ENCODE assay signal across 15 cellular contexts in the genomic region with DNA sequence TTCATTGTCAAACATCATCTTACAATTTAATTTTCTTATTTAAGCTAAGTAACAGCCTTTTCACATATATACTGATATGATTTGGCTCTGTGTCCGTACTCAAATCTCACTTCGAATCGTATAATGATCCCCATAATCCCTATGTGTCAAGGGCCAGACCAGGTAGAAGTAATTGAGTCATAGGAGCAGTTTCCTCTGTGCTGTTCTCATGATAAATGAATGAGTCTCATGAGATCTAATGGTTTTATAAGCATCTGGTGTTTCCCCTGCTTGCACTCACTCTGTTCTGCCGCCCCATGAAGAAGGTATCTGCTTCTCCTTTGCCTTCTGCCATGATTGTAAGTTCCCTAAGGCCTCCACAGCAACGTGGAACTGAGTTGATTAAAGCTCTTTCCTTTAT. TPM values are rescaled to one million over a fixed set of nuclear protein-coding genes. Genes with fewer than 3 reads are reported as not detected.
DNase-seq lines count a peak whose midpoint lies in the region; ATAC-seq and TF ChIP-seq lines count a peak whose summit lies in the region.
"Had no signal": no experiment of that assay in that cellular context is flagged by ENCODE, and none has a peak within 500 bp of the region (broad histone marks: within the 10 kb centered on the region; RNA-seq: fewer than 3 reads in every experiment).

No MANE protein-coding gene starts in this region.

- no peaks in the 10 kb centered on the region for H3K36me3 ChIP-seq in mammary epithelial cell (ENCODE audit: insufficient read depth, low read length)
- no peaks in the 10 kb centered on the region for H3K36me3 ChIP-seq in breast epithelium
- no peaks in the 10 kb centered on the region for H3K36me3 ChIP-seq in aorta (ENCODE audit: control insufficient read depth in 1 of 2, insufficient read depth in 2 of 2, low read length in 1 of 2)
- H3K36me3 ChIP-seq: BLaER1 treated with 17β-estradiol and CSF1 and Interleukin-3, amounts not matched to agents 10 nM and 100 nM had no signal

- no peak overlapping the region for H3K27ac ChIP-seq in mammary epithelial cell (ENCODE audit: insufficient read depth, low read depth, low read length)
- H3K27ac ChIP-seq in breast epithelium, result no peak overlapping the region
- no peak overlapping the region for H3K27ac ChIP-seq in aorta (ENCODE audit: low read depth in 1 of 2, low read length in 2 of 2)
- H3K27ac ChIP-seq: BLaER1 treated with 17β-estradiol and CSF1 and Interleukin-3, amounts not matched to agents 10 nM and 100 nM had no signal

- peaks cover 4% of the 10 kb centered on the region in 2 donors for H3K27me3 Mint-ChIP-seq in stimulated activated naive B cell treated with anti-CD40 and anti-IgM and Interleukin-4, amounts not matched to agents 10 μg/mL and 1 μg/mL and 100 μg/mL, for 72 hours

- H3K4me1 ChIP-seq in mammary epithelial cell (ENCODE audit: insufficient read depth, low read length), result peaks cover 6% of the 10 kb centered on the region
- no peaks in the 10 kb centered on the region for H3K4me1 ChIP-seq in breast epithelium
- no peaks in the 10 kb centered on the region for H3K4me1 ChIP-seq in aorta (ENCODE audit: control insufficient read depth in 1 of 2, insufficient read depth in 2 of 2, low read length in 2 of 2)
- H3K4me1 ChIP-seq: BLaER1 treated with 17β-estradiol and CSF1 and Interleukin-3, amounts not matched to agents 10 nM and 100 nM had no signal

- H3K9me3 ChIP-seq in mammary epithelial cell (replicated peaks; ENCODE audit: insufficient read depth, low read length), result no peaks in the 10 kb centered on the region
- no peaks in the 10 kb centered on the region for H3K9me3 ChIP-seq in breast epithelium
- H3K9me3 ChIP-seq in aorta (ENCODE audit: control insufficient read depth, low read length), result no peaks in the 10 kb centered on the region
- H3K9me3 ChIP-seq: BLaER1 treated with 17β-estradiol and CSF1 and Interleukin-3, amounts not matched to agents 10 nM and 100 nM had no signal

- no peak overlapping the region for H3K4me3 ChIP-seq in mammary epithelial cell (replicated peaks in 1 of 3; ENCODE audit: insufficient read depth in 1 of 3, low read depth in 2 of 3, low read length in 3 of 3)
- H3K4me3 ChIP-seq in breast epithelium, result no peak overlapping the region
- H3K4me3 ChIP-seq in epithelial cell of esophagus (ENCODE audit: low read length), result no peak overlapping the region
- H3K4me3 ChIP-seq in aorta (ENCODE audit: low read length in 2 of 2), result no peak overlapping the region
- H3K4me3 ChIP-seq: BLaER1 treated with 17β-estradiol and CSF1 and Interleukin-3, amounts not matched to agents 10 nM and 100 nM; GM12878; GM23338 had no signal

- dilution Hi-C loops in mammary epithelial cell (cut with HindIII; ENCODE audit: low sequenced_read_pairs), result no loop called here

- peak overlapping the region; percentile 31 for H3K27ac Mint-ChIP-seq in stimulated activated naive B cell treated with anti-CD40 and anti-IgM and Interleukin-4, amounts not matched to agents 10 μg/mL and 1 μg/mL and 100 μg/mL, for 72 hours
- H3K27ac Mint-ChIP-seq: CD4-positive, CD25-positive, alpha-beta regulatory T cell; GM23338; H9 had no signal

- H3K27me3 ChIP-seq in mammary epithelial cell (ENCODE audit: insufficient read depth, low read length), result no peaks in the 10 kb centered on the region
- no peaks in the 10 kb centered on the region for H3K27me3 ChIP-seq in breast epithelium
- H3K27me3 ChIP-seq in aorta (ENCODE audit: control insufficient read depth in 1 of 2, insufficient read depth in 2 of 2, low read length in 1 of 2), result no peaks in the 10 kb centered on the region
- H3K27me3 ChIP-seq: BLaER1 treated with 17β-estradiol and CSF1 and Interleukin-3, amounts not matched to agents 10 nM and 100 nM had no signal

- in situ Hi-C loops in mammary epithelial cell (cut with MboI; ENCODE audit: low sequenced_read_pairs in 2 of 2), result no loop called here

- 96% methylated on average over 4 of the region's 5 CpGs for WGBS in mammary epithelial cell (ENCODE audit: low coverage, missing lambda C conversion rate)
- 88 to 89% methylated on average over 5 of the region's 5 CpGs for WGBS in aorta, 2 donors

- intact Hi-C loops in mammary epithelial cell (cut with micrococcal nuclease), result no loop called here
- intact Hi-C loops in breast epithelium (cut with DNase I; ENCODE audit: low total_unique reads), result no loop called here
- intact Hi-C loops in aorta (cut with DNase I), result no loop called here

- CTCF ChIA-PET in mammary epithelial cell (lab: Charles Lee; ENCODE audit: low non-redundant PET), result no interaction called here

- H3K9me3 Mint-ChIP-seq in stimulated activated naive B cell treated with anti-CD40 and anti-IgM and Interleukin-4, amounts not matched to agents 10 μg/mL and 1 μg/mL and 100 μg/mL, for 72 hours, result no peaks in the 10 kb centered on the region
- H3K9me3 Mint-ChIP-seq: GM23338, H9 had no signal

- no peak for ATAC-seq in stimulated activated naive B cell treated with anti-CD40 and anti-IgM and Interleukin-4, amounts not matched to agents 10 μg/mL and 1 μg/mL and 100 μg/mL, for 72 hours (replicated peaks)
- ATAC-seq in aorta (ENCODE audit: low FRiP score), result no peak
- ATAC-seq: GM12878, GM23338 had no signal

- TF ChIP-seq CTCF in mammary epithelial cell (conservative IDR thresholded peaks at IDR 0.05 in 1 of 2, IDR thresholded peaks at IDR 0.05 in 1 of 2; ENCODE audit: extremely low read depth in 1 of 2, insufficient read depth in 1 of 2, low read depth in 1 of 2, low read length in 2 of 2) (no peak), breast epithelium (IDR thresholded peaks at IDR 0.05) (no peak), epithelial cell of esophagus (IDR thresholded peaks at IDR 0.05; ENCODE audit: insufficient read depth, low read depth, low read length, missing control alignments) (no peak)

- no peaks in the 10 kb centered on the region for H4K20me1 ChIP-seq in mammary epithelial cell (ENCODE audit: insufficient read depth, low read length)
- H4K20me1 ChIP-seq: BLaER1 treated with 17β-estradiol and CSF1 and Interleukin-3, amounts not matched to agents 10 nM and 100 nM had no signal

- no peaks in the 10 kb centered on the region for H3K4me1 Mint-ChIP-seq in stimulated activated naive B cell treated with anti-CD40 and anti-IgM and Interleukin-4, amounts not matched to agents 10 μg/mL and 1 μg/mL and 100 μg/mL, for 72 hours
- H3K4me1 Mint-ChIP-seq: CD4-positive, CD25-positive, alpha-beta regulatory T cell; GM23338; H9 had no signal

- no peak overlapping the region for H3K4me3 Mint-ChIP-seq in stimulated activated naive B cell treated with anti-CD40 and anti-IgM and Interleukin-4, amounts not matched to agents 10 μg/mL and 1 μg/mL and 100 μg/mL, for 72 hours
- H3K4me3 Mint-ChIP-seq: CD4-positive, CD25-positive, alpha-beta regulatory T cell; GM23338; H9 had no signal

- peaks cover 1 to 3% of the 10 kb centered on the region in 2 donors for H3K36me3 Mint-ChIP-seq in stimulated activated naive B cell treated with anti-CD40 and anti-IgM and Interleukin-4, amounts not matched to agents 10 μg/mL and 1 μg/mL and 100 μg/mL, for 72 hours
- H3K36me3 Mint-ChIP-seq: CD4-positive, CD25-positive, alpha-beta regulatory T cell had no signal

- no peak overlapping the region for H2AFZ ChIP-seq in mammary epithelial cell (ENCODE audit: low read depth, low read length)
- H2AFZ ChIP-seq: GM23338 had no signal

- BruUV-seq in mammary epithelial cell (replicated peaks; lab: Mats Ljungman, UMichigan), result no TSS peak

- H3K9ac ChIP-seq in mammary epithelial cell (ENCODE audit: insufficient read depth, low read length), result no peak overlapping the region
- H3K9ac ChIP-seq: BLaER1 treated with 17β-estradiol and CSF1 and Interleukin-3, amounts not matched to agents 10 nM and 100 nM had no signal

- no peak overlapping the region for H3K4me2 ChIP-seq in mammary epithelial cell (ENCODE audit: insufficient read depth, low read depth, low read length)
- H3K4me2 ChIP-seq: BLaER1 treated with 17β-estradiol and CSF1 and Interleukin-3, amounts not matched to agents 10 nM and 100 nM; GM23338 had no signal

- DNase-seq in mammary epithelial cell (peak; percentile 25), breast epithelium (ENCODE audit: low spot score in 2 of 2) (no peak), NCI-H2171 treated with DMSO at 0.1 percent for 48 hours (lab: John Stamatoyannopoulos, UW) (peak; percentile 84), epithelial cell of esophagus (ENCODE audit: low read depth) (peak; percentile 36), aorta (no peak)
- no peak for DNase-seq in stimulated activated naive B cell treated with anti-CD40 and anti-IgM and Interleukin-4, amounts not matched to agents 10 μg/mL and 1 μg/mL and 100 μg/mL, for 72 hours
- no peak for DNase-seq in stimulated activated CD4-positive, alpha-beta T cell treated with anti-CD3 and anti-CD28 coated beads, Interleukin-1b, Interleukin-23, amount 100 ng/mL, for 48 hours
- DNase-seq in activated effector memory CD4-positive, alpha-beta T cell treated with Interleukin-2 at 50 U/mL for 16 hours, result no peak
- DNase-seq: ACHN; CD4-positive, CD25-positive, alpha-beta regulatory T cell; DMS79; H9 had no signal

- no peak for TF ChIP-seq POLR2A in breast epithelium (IDR thresholded peaks at IDR 0.05)

- no peaks in the 10 kb centered on the region for H3K79me2 ChIP-seq in mammary epithelial cell (ENCODE audit: insufficient read depth, low read length)

RNA-seq across cellular contexts. Expression of a gene that starts 25.1 kb away (rescaled TPM):
- total RNA-seq in mammary epithelial cell, result 10 to 100 TPM; 23.2 to 31.8 TPM
- 14.3 TPM for polyA plus RNA-seq in mammary epithelial cell
- polyA minus RNA-seq in mammary epithelial cell, result 29.9 TPM
- total RNA-seq in breast epithelium, result 10 to 100 TPM; 31.4 to 35.7 (median 32.4) TPM
- 10 to 100 TPM; 31.5 to 43.1 TPM for total RNA-seq in aorta
- 10 to 100 TPM in 1 of 2 donors, 1 to 10 TPM in 1; 7.8 to 33.8 TPM for polyA plus RNA-seq in aorta

RNA-seq across cellular contexts. Expression of a gene that starts 54.2 kb away (rescaled TPM):
- total RNA-seq in mammary epithelial cell, result 10 to 100 TPM; 15.2 to 30.0 TPM
- polyA plus RNA-seq in mammary epithelial cell, result 19.2 TPM
- 22.9 TPM for polyA minus RNA-seq in mammary epithelial cell
- 10 to 100 TPM in 2 of 3 donors, 1 to 10 TPM in 1; 7.8 to 16.0 (median 12.8) TPM for total RNA-seq in breast epithelium
- 10 to 100 TPM; 13.9 to 16.4 TPM for total RNA-seq in aorta
- polyA plus RNA-seq in aorta, result 10 to 100 TPM; 14.4 to 15.4 TPM

Comparison
In these comparisons a context has a peak if more than half of its experiments do, and no peak if none do; other contexts are left out.
1. DNase-seq: peak in mammary epithelial cell (single experiment), NCI-H2171 treated with DMSO at 0.1 percent for 48 hours (single experiment) and epithelial cell of esophagus (single experiment); none in breast epithelium (0 of 2), stimulated activated naive B cell treated with anti-CD40 and anti-IgM and Interleukin-4, amounts not matched to agents 10 μg/mL and 1 μg/mL and 100 μg/mL, for 72 hours (single experiment), aorta (0 of 2), stimulated activated CD4-positive, alpha-beta T cell treated with anti-CD3 and anti-CD28 coated beads, Interleukin-1b, Interleukin-23, amount 100 ng/mL, for 48 hours (single experiment) and activated effector memory CD4-positive, alpha-beta T cell treated with Interleukin-2 at 50 U/mL for 16 hours (single experiment).